In genomic region chr15:83209333-83209732, GRCh38 we compare ENCODE assay signal across 2 cellular contexts.
TF ChIP-seq lines count a peak whose summit lies in the region.

No MANE protein-coding gene starts in this region.

TF ChIP-seq in WTC11, 78 proteins besides CTCF, POLR2A, EP300 and RAD21 (continued from another document):
- TF ChIP-seq, protein P1, sequence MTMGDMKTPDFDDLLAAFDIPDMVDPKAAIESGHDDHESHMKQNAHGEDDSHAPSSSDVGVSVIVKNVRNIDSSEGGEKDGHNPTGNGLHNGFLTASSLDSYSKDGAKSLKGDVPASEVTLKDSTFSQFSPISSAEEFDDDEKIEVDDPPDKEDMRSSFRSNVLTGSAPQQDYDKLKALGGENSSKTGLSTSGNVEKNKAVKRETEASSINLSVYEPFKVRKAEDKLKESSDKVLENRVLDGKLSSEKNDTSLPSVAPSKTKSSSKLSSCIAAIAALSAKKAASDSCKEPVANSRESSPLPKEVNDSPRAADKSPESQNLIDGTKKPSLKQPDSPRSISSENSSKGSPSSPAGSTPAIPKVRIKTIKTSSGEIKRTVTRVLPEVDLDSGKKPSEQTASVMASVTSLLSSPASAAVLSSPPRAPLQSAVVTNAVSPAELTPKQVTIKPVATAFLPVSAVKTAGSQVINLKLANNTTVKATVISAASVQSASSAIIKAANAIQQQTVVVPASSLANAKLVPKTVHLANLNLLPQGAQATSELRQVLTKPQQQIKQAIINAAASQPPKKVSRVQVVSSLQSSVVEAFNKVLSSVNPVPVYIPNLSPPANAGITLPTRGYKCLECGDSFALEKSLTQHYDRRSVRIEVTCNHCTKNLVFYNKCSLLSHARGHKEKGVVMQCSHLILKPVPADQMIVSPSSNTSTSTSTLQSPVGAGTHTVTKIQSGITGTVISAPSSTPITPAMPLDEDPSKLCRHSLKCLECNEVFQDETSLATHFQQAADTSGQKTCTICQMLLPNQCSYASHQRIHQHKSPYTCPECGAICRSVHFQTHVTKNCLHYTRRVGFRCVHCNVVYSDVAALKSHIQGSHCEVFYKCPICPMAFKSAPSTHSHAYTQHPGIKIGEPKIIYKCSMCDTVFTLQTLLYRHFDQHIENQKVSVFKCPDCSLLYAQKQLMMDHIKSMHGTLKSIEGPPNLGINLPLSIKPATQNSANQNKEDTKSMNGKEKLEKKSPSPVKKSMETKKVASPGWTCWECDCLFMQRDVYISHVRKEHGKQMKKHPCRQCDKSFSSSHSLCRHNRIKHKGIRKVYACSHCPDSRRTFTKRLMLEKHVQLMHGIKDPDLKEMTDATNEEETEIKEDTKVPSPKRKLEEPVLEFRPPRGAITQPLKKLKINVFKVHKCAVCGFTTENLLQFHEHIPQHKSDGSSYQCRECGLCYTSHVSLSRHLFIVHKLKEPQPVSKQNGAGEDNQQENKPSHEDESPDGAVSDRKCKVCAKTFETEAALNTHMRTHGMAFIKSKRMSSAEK (CRISPR knock-in tag; IDR thresholded peaks at IDR 0.05; ENCODE audit: borderline replicate concordance) = no peak
- TF ChIP-seq ZNF232 (CRISPR knock-in tag; IDR thresholded peaks at IDR 0.05) = no peak
- no peak for TF ChIP-seq NFATC4 (CRISPR knock-in tag; IDR thresholded peaks at IDR 0.05)
- no peak for TF ChIP-seq PRRX2 (CRISPR knock-in tag; IDR thresholded peaks at IDR 0.05)
TF ChIP-seq in WTC11: peak in this region for 1.

TF ChIP-seq in neural cell, 6 proteins besides CTCF, POLR2A, EP300 and RAD21 (continued from another document):
- TF ChIP-seq POLR2AphosphoS5 (IDR thresholded peaks at IDR 0.05) = no peak
